11 cellular contexts compared by ENCODE assay signal in genomic region chr6:42141603-42142117, GRCh38. TPM values are rescaled to one million over a fixed set of nuclear protein-coding genes. Genes with fewer than 3 reads are reported as not detected.
DNase-seq lines count a peak whose midpoint lies in the region; ATAC-seq and TF ChIP-seq lines count a peak whose summit lies in the region.
"Had no signal": no experiment of that assay in that cellular context is flagged by ENCODE, and none has a peak within 500 bp of the region (broad histone marks: within the 10 kb centered on the region; RNA-seq: fewer than 3 reads in every experiment).

No MANE protein-coding gene starts in this region.

- peak overlapping the region; percentile 49 to 63 for H3K27ac ChIP-seq in right atrium auricular region
- no peak overlapping the region for H3K27ac ChIP-seq in rectal smooth muscle tissue (ENCODE audit: low read depth, low read length)

- peaks cover 4% of the 10 kb centered on the region for H3K4me1 Mint-ChIP-seq in activated CD8-positive, alpha-beta T cell treated with anti-CD3 and anti-CD28 coated beads, Interleukin-2, amount 10 ng/mL, durations not matched to agents 7 days and 5 days (ENCODE audit: low read depth)

- H3K36me3 Mint-ChIP-seq in activated CD8-positive, alpha-beta T cell treated with anti-CD3 and anti-CD28 coated beads, Interleukin-2, amount 10 ng/mL, durations not matched to agents 7 days and 5 days (ENCODE audit: low read depth), result no peaks in the 10 kb centered on the region

- no peaks in the 10 kb centered on the region for H3K27me3 ChIP-seq in adipocyte (replicated peaks; ENCODE audit: control insufficient read depth, insufficient read depth, low read length)
- no peaks in the 10 kb centered on the region for H3K27me3 ChIP-seq in right atrium auricular region
- H3K27me3 ChIP-seq in rectal smooth muscle tissue (ENCODE audit: control insufficient read depth, insufficient read depth, low read length), result peaks cover 14% of the 10 kb centered on the region

- DNase-seq in GM10266 (ENCODE audit: extremely low spot score) (peak; percentile 28), adipocyte (ENCODE audit: low read depth) (no peak), right atrium auricular region (ENCODE audit: low spot score) (no peak), NCI-H345 (lab: John Stamatoyannopoulos, UW) (no peak)
- DNase-seq in activated CD8-positive, alpha-beta T cell treated with anti-CD3 and anti-CD28 coated beads, Interleukin-2, amount 10 ng/mL, durations not matched to agents 7 days and 5 days, result no peak
- DNase-seq: cerebellar nuclear complex, T1000 had no signal

- POLR2A ChIA-PET in activated CD8-positive, alpha-beta T cell treated with anti-CD3 and anti-CD28 coated beads, Interleukin-2, amount 10 ng/mL, durations not matched to agents 7 days and 5 days (lab: Charles Lee), result no interaction called here

- H3K4me3 ChIP-seq in adipocyte (ENCODE audit: low read length), result peak overlapping the region; percentile 74
- peak overlapping the region; percentile 53 to 59 for H3K4me3 ChIP-seq in right atrium auricular region
- H3K4me3 ChIP-seq in rectal smooth muscle tissue (ENCODE audit: low read length), result peak overlapping the region; percentile 72

- H3K9me3 Mint-ChIP-seq in activated CD8-positive, alpha-beta T cell treated with anti-CD3 and anti-CD28 coated beads, Interleukin-2, amount 10 ng/mL, durations not matched to agents 7 days and 5 days (ENCODE audit: insufficient read depth), result no peaks in the 10 kb centered on the region

- TF ChIP-seq CTCF in GM10266 (IDR thresholded peaks at IDR 0.05; ENCODE audit: control insufficient read depth, insufficient read depth, low read depth, missing control alignments), result no peak
- no peak for TF ChIP-seq CTCF in right atrium auricular region (IDR thresholded peaks at IDR 0.05)

- H3K27ac Mint-ChIP-seq in activated CD8-positive, alpha-beta T cell treated with anti-CD3 and anti-CD28 coated beads, Interleukin-2, amount 10 ng/mL, durations not matched to agents 7 days and 5 days, result no peak overlapping the region

- H3K9ac ChIP-seq in adipocyte (ENCODE audit: low read length) (peak overlapping the region; percentile 90), rectal smooth muscle tissue (ENCODE audit: low read length) (no peak overlapping the region)

- ATAC-seq in GM18519 (IDR thresholded peaks at IDR 0.05; ENCODE audit: low FRiP score, unreplicated experiment) (no peak), GM19455 (IDR thresholded peaks at IDR 0.05; ENCODE audit: unreplicated experiment) (no peak)
- no peak for ATAC-seq in activated CD8-positive, alpha-beta T cell treated with anti-CD3 and anti-CD28 coated beads, Interleukin-2, amount 10 ng/mL, durations not matched to agents 7 days and 5 days

- CTCF ChIA-PET in activated CD8-positive, alpha-beta T cell treated with anti-CD3 and anti-CD28 coated beads, Interleukin-2, amount 10 ng/mL, durations not matched to agents 7 days and 5 days (lab: Charles Lee), result no interaction called here

- H3K9me3 ChIP-seq in adipocyte (ENCODE audit: control insufficient read depth, low read length) (no peaks in the 10 kb centered on the region), right atrium auricular region (no peaks in the 10 kb centered on the region)

- H3K36me3 ChIP-seq in adipocyte (ENCODE audit: control insufficient read depth, insufficient read depth, low read length, severe bottlenecking), result no peaks in the 10 kb centered on the region
- H3K36me3 ChIP-seq in right atrium auricular region, result no peaks in the 10 kb centered on the region
- no peaks in the 10 kb centered on the region for H3K36me3 ChIP-seq in rectal smooth muscle tissue (ENCODE audit: control insufficient read depth, insufficient read depth, low read length)

- H3K4me1 ChIP-seq in adipocyte (ENCODE audit: control insufficient read depth, insufficient read depth, low read length) (peaks cover 30% of the 10 kb centered on the region), right atrium auricular region (peaks cover 0 to 23% of the 10 kb centered on the region in 2 donors), rectal smooth muscle tissue (ENCODE audit: control insufficient read depth, insufficient read depth, low read length) (no peaks in the 10 kb centered on the region)

- peaks cover 32% of the 10 kb centered on the region for H3K27me3 Mint-ChIP-seq in activated CD8-positive, alpha-beta T cell treated with anti-CD3 and anti-CD28 coated beads, Interleukin-2, amount 10 ng/mL, durations not matched to agents 7 days and 5 days (ENCODE audit: low read depth)

- no peak overlapping the region for H3K4me3 Mint-ChIP-seq in activated CD8-positive, alpha-beta T cell treated with anti-CD3 and anti-CD28 coated beads, Interleukin-2, amount 10 ng/mL, durations not matched to agents 7 days and 5 days

RNA-seq across cellular contexts. Expression of gene C6orf132, which starts 0.8 kb away (rescaled TPM):
- total RNA-seq in right atrium auricular region, result 1 to 10 TPM; 1.9 to 2.8 TPM
- total RNA-seq in activated CD8-positive, alpha-beta T cell treated with anti-CD3 and anti-CD28 coated beads, Interleukin-2, amount 10 ng/mL, durations not matched to agents 7 days and 5 days, result under 1 TPM in 1 of 2 experiments, not detected in 1; 0.03 TPM

RNA-seq across cellular contexts. Expression of gene GUCA1A, which starts 31.5 kb away (rescaled TPM):
- total RNA-seq in right atrium auricular region, result not detected
- not detected for total RNA-seq in activated CD8-positive, alpha-beta T cell treated with anti-CD3 and anti-CD28 coated beads, Interleukin-2, amount 10 ng/mL, durations not matched to agents 7 days and 5 days
- total RNA-seq: ureter had no signal

RNA-seq across cellular contexts. Expression of gene GUCA1B, which starts 53.1 kb away (rescaled TPM):
- under 1 TPM; 0.74 to 0.83 TPM for total RNA-seq in right atrium auricular region
- 1 to 10 TPM in 1 of 2 experiments, under 1 TPM in 1; 0.84 to 1.0 TPM for total RNA-seq in activated CD8-positive, alpha-beta T cell treated with anti-CD3 and anti-CD28 coated beads, Interleukin-2, amount 10 ng/mL, durations not matched to agents 7 days and 5 days
